Comparison of ENCODE assay signal across 24 cellular contexts in the genomic region with DNA sequence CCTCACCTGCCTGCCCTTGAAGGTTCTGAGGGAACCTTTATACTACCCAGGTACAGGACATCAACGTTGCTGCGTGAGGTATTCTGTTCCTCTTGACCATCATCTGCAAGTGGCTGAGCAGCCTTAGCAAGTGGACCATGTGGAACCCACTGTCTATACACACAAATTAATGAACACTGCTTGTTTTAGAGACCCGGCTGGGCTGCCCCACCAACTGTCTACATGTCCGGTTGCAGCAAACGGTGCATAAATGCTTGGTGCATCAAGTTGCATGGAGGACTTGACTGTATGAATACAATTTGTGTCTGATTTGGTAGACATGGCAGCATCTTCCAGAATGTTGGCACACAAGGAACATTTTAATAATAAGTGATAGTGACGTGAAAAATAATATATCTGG.
"Had no signal": no experiment of that assay in that cellular context is flagged by ENCODE, and none has a peak within 500 bp of the region (broad histone marks: within the 10 kb centered on the region; RNA-seq: fewer than 3 reads in every experiment).

No MANE protein-coding gene starts in this region.

- H3K4me3 ChIP-seq: coronary artery, heart left ventricle, hepatocyte, lung, mucosa of descending colon, ovary, psoas muscle, sigmoid colon, suprapubic skin, transverse colon, vagina had no signal

- H3K4me3 Mint-ChIP-seq: memory B cell; naive B cell; natural killer cell treated with Interleukin-12 subunit alpha and Interleukin-12 subunit beta and Interleukin-15 and Interleukin-18, amount 100 ng/mL, for 72 hours; stimulated activated naive B cell treated with anti-CD40 and anti-IgM and Interleukin-4, amounts not matched to agents 10 μg/mL and 1 μg/mL and 100 μg/mL, for 72 hours; stimulated activated naive CD8-positive, alpha-beta T cell treated with anti-CD3 and anti-CD28 coated beads, Interleukin-15, Interleukin-2, amounts not matched to agents 100 ng/mL and 50 ng/mL, for 24 hours had no signal

- H3K27ac ChIP-seq: coronary artery, hepatocyte, ovary, psoas muscle, suprapubic skin, vagina had no signal

- H3K4me1 ChIP-seq: suprapubic skin had no signal

- H3K36me3 ChIP-seq: ovary, sigmoid colon, suprapubic skin, transverse colon, vagina had no signal

- H3K36me3 Mint-ChIP-seq: natural killer cell treated with Interleukin-12 subunit alpha and Interleukin-12 subunit beta and Interleukin-15 and Interleukin-18, amount 100 ng/mL, for 72 hours had no signal

- H3K9me3 ChIP-seq: heart left ventricle, mucosa of descending colon, ovary, psoas muscle, sigmoid colon, suprapubic skin, transverse colon, vagina had no signal

- H3K27me3 ChIP-seq: heart left ventricle, hepatocyte, ovary, sigmoid colon, suprapubic skin, transverse colon, vagina had no signal

- H2AFZ ChIP-seq: hepatocyte had no signal

- H3K4me2 ChIP-seq: hepatocyte had no signal

- DNase-seq: dermis blood vessel endothelial cell; effector memory CD4-positive, alpha-beta T cell; erythroblast; heart left ventricle; kidney; mucosa of descending colon; naive B cell; occipital lobe; ovary; psoas muscle; right cardiac atrium; sigmoid colon; stimulated activated CD4-positive, alpha-beta T cell treated with anti-CD3 and anti-CD28 coated beads, Interleukin-4, amount 100 ng/mL, for 4 hours; stimulated activated naive B cell treated with anti-CD40 and anti-IgM and Interleukin-4, amounts not matched to agents 10 μg/mL and 1 μg/mL and 100 μg/mL, for 72 hours; transverse colon had no signal

- ATAC-seq: left lobe of liver; mucosa of descending colon; psoas muscle; stimulated activated naive B cell treated with anti-CD40 and anti-IgM and Interleukin-4, amounts not matched to agents 10 μg/mL and 1 μg/mL and 100 μg/mL, for 72 hours had no signal

- H3K4me1 Mint-ChIP-seq: memory B cell; naive B cell; stimulated activated naive B cell treated with anti-CD40 and anti-IgM and Interleukin-4, amounts not matched to agents 10 μg/mL and 1 μg/mL and 100 μg/mL, for 72 hours had no signal

- H3K27me3 Mint-ChIP-seq: memory B cell; naive B cell; natural killer cell treated with Interleukin-12 subunit alpha and Interleukin-12 subunit beta and Interleukin-15 and Interleukin-18, amount 100 ng/mL, for 72 hours; stimulated activated naive B cell treated with anti-CD40 and anti-IgM and Interleukin-4, amounts not matched to agents 10 μg/mL and 1 μg/mL and 100 μg/mL, for 72 hours; stimulated activated naive CD8-positive, alpha-beta T cell treated with anti-CD3 and anti-CD28 coated beads, Interleukin-15, Interleukin-2, amounts not matched to agents 100 ng/mL and 50 ng/mL, for 24 hours had no signal

- H3K27ac Mint-ChIP-seq: memory B cell; naive B cell; natural killer cell treated with Interleukin-12 subunit alpha and Interleukin-12 subunit beta and Interleukin-15 and Interleukin-18, amount 100 ng/mL, for 72 hours; stimulated activated naive B cell treated with anti-CD40 and anti-IgM and Interleukin-4, amounts not matched to agents 10 μg/mL and 1 μg/mL and 100 μg/mL, for 72 hours; stimulated activated naive CD8-positive, alpha-beta T cell treated with anti-CD3 and anti-CD28 coated beads, Interleukin-15, Interleukin-2, amounts not matched to agents 100 ng/mL and 50 ng/mL, for 24 hours had no signal
